Comparison of ENCODE assay signal across 10 cellular contexts in the genomic region with DNA sequence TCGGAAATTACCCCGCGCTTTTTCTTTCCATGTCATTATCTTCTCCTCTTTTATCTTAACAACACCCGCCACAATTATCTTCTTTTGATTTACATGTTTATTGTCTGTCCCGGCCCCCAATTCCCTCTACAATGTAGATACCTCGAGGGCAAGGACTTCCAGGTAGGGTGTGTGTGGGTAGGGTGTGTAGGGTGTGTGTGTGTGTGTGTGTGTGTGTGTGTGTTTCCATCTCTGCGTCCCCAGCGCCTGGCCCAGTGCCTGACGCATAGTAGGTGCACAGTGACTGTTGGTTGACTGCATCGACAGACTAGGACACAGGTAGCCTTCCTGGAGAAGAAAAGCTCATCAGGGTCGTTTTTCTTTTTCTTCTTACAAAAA.
A peak's percentile ranks its signal among the peaks of the same experiment; 100 is the strongest.
DNase-seq lines count a peak whose midpoint lies in the region; ATAC-seq, FAIRE-seq and TF ChIP-seq lines count a peak whose summit lies in the region.
"Had no signal": no experiment of that assay in that cellular context is flagged by ENCODE, and none has a peak within 500 bp of the region (broad histone marks: within the 10 kb centered on the region; RNA-seq: fewer than 3 reads in every experiment).

No MANE protein-coding gene starts in this region.

- no peaks in the 10 kb centered on the region for H3K27me3 ChIP-seq in pancreas

- CTCF ChIA-PET in RWPE1 (lab: Yijun Ruan, JAX): no interaction called here

- peaks cover 0 to 3% of the 10 kb centered on the region in 2 donors for H3K36me3 Mint-ChIP-seq in CD14-positive monocyte

- peak overlapping the region; percentile 45 to 85 for H3K4me3 Mint-ChIP-seq in CD14-positive monocyte

- ATAC-seq in pancreas: no peak
- ATAC-seq in GM21360 (IDR thresholded peaks at IDR 0.05; ENCODE audit: unreplicated experiment): no peak

- TF ChIP-seq CTCF in CD14-positive monocyte (IDR thresholded peaks at IDR 0.05) (no peak), RWPE1 (conservative IDR thresholded peaks at IDR 0.05; ENCODE audit: low read depth) (no peak), fibroblast of pulmonary artery (IDR thresholded peaks at IDR 0.05; ENCODE audit: low read length, missing control alignments) (no peak), pancreas (IDR thresholded peaks at IDR 0.05) (no peak)

- no peak for FAIRE-seq in pancreas (lab: Jason Lieb, UNC)

- no peak for DNase-seq in CD14-positive monocyte (ENCODE audit: low spot score)
- DNase-seq in RWPE1 (ENCODE audit: low spot score): no peak
- DNase-seq in fibroblast of pulmonary artery (ENCODE audit: low read depth): no peak
- no peak for DNase-seq in pancreas
- DNase-seq in DMS53 (lab: John Stamatoyannopoulos, UW): no peak
- no peak for DNase-seq in NCI-H510A treated with DMSO at 0.1 percent for 48 hours (lab: John Stamatoyannopoulos, UW)
- no peak for DNase-seq in DMS 273 treated with DMSO at 0.1 percent for 48 hours (lab: John Stamatoyannopoulos, UW)
- DNase-seq: foreskin melanocyte had no signal

- H3K27ac ChIP-seq in RWPE1 (peak overlapping the region; percentile 82), pancreas (peak overlapping the region in 3 of 4 donors; percentile 53 to 82 (median 76))
- H3K27ac ChIP-seq: HL-60 had no signal

- H3K4me3 ChIP-seq in fibroblast of pulmonary artery (replicated peaks; ENCODE audit: low read depth, low read length) (peak overlapping the region; percentile 58), pancreas (peak overlapping the region; percentile 38 to 81 (median 65))

- H3K9me3 Mint-ChIP-seq in CD14-positive monocyte: peaks cover 0 to 12% (median 3%) of the 10 kb centered on the region in 7 donors

- POLR2A ChIA-PET in RWPE1 (lab: Yijun Ruan, JAX; ENCODE audit: low non-redundant PET): no interaction called here

- 33 to 37% methylated on average over 11 of the region's 11 CpGs for WGBS in pancreas, 2 donors

- H3K36me3 ChIP-seq in pancreas: no peaks in the 10 kb centered on the region

- no peak overlapping the region for H3K27ac Mint-ChIP-seq in CD14-positive monocyte

- H3K9me3 ChIP-seq in pancreas: no peaks in the 10 kb centered on the region

- H3K27me3 Mint-ChIP-seq in CD14-positive monocyte (ENCODE audit: low read depth in 3 of 3): peaks cover 46 to 68% (median 62%) of the 10 kb centered on the region in 3 donors

- intact Hi-C loops in CD14-positive monocyte (cut with micrococcal nuclease) (no loop called here), pancreas (cut with DNase I) (no loop called here)

- H3K4me1 ChIP-seq in pancreas: peaks cover 0 to 11% (median 0%) of the 10 kb centered on the region in 3 donors

- H3K4me1 Mint-ChIP-seq in CD14-positive monocyte: peaks cover 17% of the 10 kb centered on the region
